Comparison of ENCODE assay signal across 8 cellular contexts in the genomic region with DNA sequence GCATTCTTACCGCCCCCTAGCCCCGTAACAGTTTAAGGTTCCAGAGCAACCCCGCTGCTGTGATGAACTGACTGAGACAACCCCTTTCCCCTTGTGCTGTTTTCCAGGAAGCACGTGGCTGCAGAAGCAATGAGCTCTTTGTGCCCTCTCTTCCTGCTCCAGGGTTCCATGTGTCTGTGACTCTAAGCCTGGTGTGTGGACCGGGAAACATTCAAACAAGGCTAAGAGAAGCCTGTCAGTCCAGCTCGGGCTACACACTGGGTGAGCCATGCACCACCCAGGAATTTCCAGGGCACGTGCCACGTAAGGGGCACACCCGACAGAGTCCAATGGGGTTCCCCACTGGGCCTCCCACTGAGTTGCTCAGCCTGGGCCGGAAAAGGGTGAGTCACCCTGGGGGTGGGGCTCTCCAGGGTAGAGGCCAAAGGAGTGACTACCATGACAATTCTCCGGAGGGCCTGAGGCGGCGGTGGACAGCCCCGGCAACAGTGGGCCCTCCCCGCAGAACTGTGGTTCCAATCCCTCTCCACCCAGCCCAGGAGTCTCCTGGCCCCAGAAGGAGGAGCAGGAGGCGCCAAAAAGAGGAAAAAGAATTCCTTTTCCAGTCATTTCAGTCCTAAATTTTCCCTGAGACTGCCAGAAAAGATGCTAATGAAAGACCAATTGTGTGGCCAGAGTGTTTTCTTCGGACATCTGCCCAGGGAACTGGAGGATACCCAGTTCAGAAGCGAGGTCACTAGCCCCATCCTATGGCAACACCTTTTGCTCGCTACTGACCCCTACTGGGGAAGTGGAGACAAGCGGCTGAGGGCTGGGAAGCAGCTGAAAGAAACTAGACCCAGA.
DNase-seq lines count a peak whose midpoint lies in the region; ATAC-seq and TF ChIP-seq lines count a peak whose summit lies in the region.

No MANE protein-coding gene starts in this region.

- ATAC-seq in GM19043 (IDR thresholded peaks at IDR 0.05; ENCODE audit: low read depth, unreplicated experiment) = peak; percentile 76
- peak; percentile 88 for ATAC-seq in HG03342 (IDR thresholded peaks at IDR 0.05; ENCODE audit: unreplicated experiment)
- peak; percentile 94 for ATAC-seq in Panc1

- H3K27me3 ChIP-seq in BJ (ENCODE audit: control insufficient read depth, insufficient read depth, low read length) (no peaks in the 10 kb centered on the region), Panc1 (ENCODE audit: control insufficient read depth, insufficient read depth, low read length) (no peaks in the 10 kb centered on the region), stomach (no peaks in the 10 kb centered on the region)

- H3K4me1 ChIP-seq in Panc1 (ENCODE audit: control insufficient read depth, insufficient read depth, low read length) (peaks cover 13% of the 10 kb centered on the region), stomach (peaks cover 4 to 16% (median 9%) of the 10 kb centered on the region in 4 donors)

- peak overlapping the region; percentile 73 for H3K27ac Mint-ChIP-seq in activated T-helper 1 cell treated with anti-CD3 and anti-CD28 coated beads, Interleukin-12 subunit alpha, Interleukin-12 subunit beta, Interleukin-2, Interleukin-4 antibody, amounts not matched to agents 30 ng/mL and 10 ng/mL and 1 ng/mL, durations not matched to agents 14 hours and 24 hours and 36 hours
- H3K27ac Mint-ChIP-seq in neural crest cell (ENCODE audit: unreplicated experiment) = peak overlapping the region; percentile 9

- peak; percentile 81 for TF ChIP-seq CTCF in BJ (IDR thresholded peaks at IDR 0.05; ENCODE audit: insufficient read depth, low read depth, low read length)
- TF ChIP-seq CTCF in Panc1 (IDR thresholded peaks at IDR 0.05) = peak; percentile 93
- peak; percentile 96 for TF ChIP-seq CTCF in fibroblast of pulmonary artery (IDR thresholded peaks at IDR 0.05; ENCODE audit: low read length, missing control alignments)
- peak; percentile 75 for TF ChIP-seq CTCF in neural crest cell (conservative IDR thresholded peaks at IDR 0.05)
- peak in 5 of 7 experiments; percentile 62 to 84 (median 79) for TF ChIP-seq CTCF in stomach (IDR thresholded peaks at IDR 0.05)

- TF ChIP-seq EP300 in stomach (IDR thresholded peaks at IDR 0.05) = no peak

- no TSS peak for BruUV-seq in Panc1 (replicated peaks; lab: Mats Ljungman, UMichigan)

- intact Hi-C loops in Panc1 (cut with micrococcal nuclease; ENCODE audit: unreplicated experiment) = no loop called here
- intact Hi-C loops in activated T-helper 1 cell treated with anti-CD3 and anti-CD28 coated beads, Interleukin-12 subunit alpha, Interleukin-12 subunit beta, Interleukin-2, Interleukin-4 antibody, amounts not matched to agents 30 ng/mL and 10 ng/mL and 1 ng/mL, durations not matched to agents 14 hours and 24 hours and 36 hours (cut with micrococcal nuclease) = loop anchor here (1.0 to 2.0 kb wide), 10 partner anchors 11 to 307 kb away; a partner anchor contains a TSS
- intact Hi-C loops in stomach (cut with DNase I; ENCODE audit: low total_unique reads) = no loop called here

- WGBS in stomach, 5 donors = 38 to 49% (median 44%) methylated on average over 19 to 20 of the region's 20 CpGs

- H3K36me3 ChIP-seq in BJ (ENCODE audit: control insufficient read depth, insufficient read depth, low read length) = no peaks in the 10 kb centered on the region
- H3K36me3 ChIP-seq in Panc1 (ENCODE audit: control insufficient read depth, insufficient read depth, low read length) = no peaks in the 10 kb centered on the region
- H3K36me3 ChIP-seq in stomach = no peaks in the 10 kb centered on the region

- H3K9me3 ChIP-seq in Panc1 (ENCODE audit: control insufficient read depth, insufficient read depth, low read depth, low read length) (no peaks in the 10 kb centered on the region), stomach (no peaks in the 10 kb centered on the region)

- POLR2A ChIA-PET in BJ (lab: Charles Lee) = interaction anchor here (0.5 kb wide), 1 partner anchor 224 kb away, joined by 3 read pairs; no protein-coding TSS in a partner anchor
- POLR2A ChIA-PET in Panc1 (lab: Charles Lee) = interaction anchor here (0.6 kb wide), 1 partner anchor 87 kb away, joined by 3 read pairs; no protein-coding TSS in a partner anchor

- no peak overlapping the region for H3K4me3 ChIP-seq in BJ (ENCODE audit: low read depth, low read length)
- peak overlapping the region in 1 of 2 experiments; percentile 31; a peak in 1 of 4 replicates for H3K4me3 ChIP-seq in Panc1 (ENCODE audit: low read depth in 2 of 2, low read length in 2 of 2)
- no peak overlapping the region for H3K4me3 ChIP-seq in fibroblast of pulmonary artery (replicated peaks; ENCODE audit: low read depth, low read length)
- H3K4me3 ChIP-seq in stomach = no peak overlapping the region

- H3K36me3 Mint-ChIP-seq in activated T-helper 1 cell treated with anti-CD3 and anti-CD28 coated beads, Interleukin-12 subunit alpha, Interleukin-12 subunit beta, Interleukin-2, Interleukin-4 antibody, amounts not matched to agents 30 ng/mL and 10 ng/mL and 1 ng/mL, durations not matched to agents 14 hours and 24 hours and 36 hours (ENCODE audit: low read depth) = no peaks in the 10 kb centered on the region
- H3K36me3 Mint-ChIP-seq in neural crest cell (ENCODE audit: low read depth) = no peaks in the 10 kb centered on the region

- peaks cover 31% of the 10 kb centered on the region for H3K4me1 Mint-ChIP-seq in activated T-helper 1 cell treated with anti-CD3 and anti-CD28 coated beads, Interleukin-12 subunit alpha, Interleukin-12 subunit beta, Interleukin-2, Interleukin-4 antibody, amounts not matched to agents 30 ng/mL and 10 ng/mL and 1 ng/mL, durations not matched to agents 14 hours and 24 hours and 36 hours (ENCODE audit: low read depth)
- H3K4me1 Mint-ChIP-seq in neural crest cell = peaks cover 29% of the 10 kb centered on the region

- H3K4me3 Mint-ChIP-seq in activated T-helper 1 cell treated with anti-CD3 and anti-CD28 coated beads, Interleukin-12 subunit alpha, Interleukin-12 subunit beta, Interleukin-2, Interleukin-4 antibody, amounts not matched to agents 30 ng/mL and 10 ng/mL and 1 ng/mL, durations not matched to agents 14 hours and 24 hours and 36 hours = no peak overlapping the region
- no peak overlapping the region for H3K4me3 Mint-ChIP-seq in neural crest cell

- in situ Hi-C loops in Panc1 (cut with HindIII; ENCODE audit: low pct_unique_long_range_greater_than_20kb, low sequenced_read_pairs) = no loop called here

- H3K27me3 Mint-ChIP-seq in activated T-helper 1 cell treated with anti-CD3 and anti-CD28 coated beads, Interleukin-12 subunit alpha, Interleukin-12 subunit beta, Interleukin-2, Interleukin-4 antibody, amounts not matched to agents 30 ng/mL and 10 ng/mL and 1 ng/mL, durations not matched to agents 14 hours and 24 hours and 36 hours (ENCODE audit: insufficient read depth) = peaks cover 1% of the 10 kb centered on the region
- no peaks in the 10 kb centered on the region for H3K27me3 Mint-ChIP-seq in neural crest cell (ENCODE audit: low read depth)

- H3K27ac ChIP-seq in Panc1 (ENCODE audit: low read length) = peak overlapping the region; percentile 70
- peak overlapping the region; percentile 56 to 78 (median 63) for H3K27ac ChIP-seq in stomach

- TF ChIP-seq POLR2A in stomach (IDR thresholded peaks at IDR 0.05) = no peak

- CTCF ChIA-PET in BJ (lab: Yijun Ruan, JAX) (interaction anchor here (0.6 to 1.7 kb wide), 10 partner anchors 9 to 223 kb away, joined by 3 to 5 read pairs (median 4); no protein-coding TSS in a partner anchor), Panc1 (lab: Charles Lee) (interaction anchor here (0.5 to 1.3 kb wide), 4 partner anchors 28 to 103 kb away, joined by 3 to 9 read pairs (median 4); no protein-coding TSS in a partner anchor)

- H3K9me3 Mint-ChIP-seq in activated T-helper 1 cell treated with anti-CD3 and anti-CD28 coated beads, Interleukin-12 subunit alpha, Interleukin-12 subunit beta, Interleukin-2, Interleukin-4 antibody, amounts not matched to agents 30 ng/mL and 10 ng/mL and 1 ng/mL, durations not matched to agents 14 hours and 24 hours and 36 hours = no peaks in the 10 kb centered on the region
- H3K9me3 Mint-ChIP-seq in neural crest cell = peaks cover 3% of the 10 kb centered on the region

- DNase-seq in BJ (ENCODE audit: low read depth) = no peak
- DNase-seq in Panc1 (ENCODE audit: low read depth, low spot score) = peak; percentile 88
- DNase-seq in activated T-helper 1 cell treated with anti-CD3 and anti-CD28 coated beads, Interleukin-12 subunit alpha, Interleukin-12 subunit beta, Interleukin-2, Interleukin-4 antibody, amounts not matched to agents 30 ng/mL and 10 ng/mL and 1 ng/mL, durations not matched to agents 14 hours and 24 hours and 36 hours (ENCODE audit: low spot score) = peak; percentile 73
- peak; percentile 93 for DNase-seq in fibroblast of pulmonary artery (ENCODE audit: low read depth)
- peak; percentile 68 for DNase-seq in neural crest cell (ENCODE audit: low read depth, low spot score)
- peak; percentile 82 for DNase-seq in stomach
